ENCODE assay signal across 21 cellular contexts in genomic region chr2:36633470-36634092, GRCh38. TPM values are rescaled to one million over a fixed set of nuclear protein-coding genes. Genes with fewer than 3 reads are reported as not detected.
DNase-seq lines count a peak whose midpoint lies in the region; ATAC-seq and TF ChIP-seq lines count a peak whose summit lies in the region.
"Had no signal": no experiment of that assay in that cellular context is flagged by ENCODE, and none has a peak within 500 bp of the region (broad histone marks: within the 10 kb centered on the region; RNA-seq: fewer than 3 reads in every experiment).

No MANE protein-coding gene starts in this region.

- BruUV-seq in PC-9 (replicated peaks; lab: Mats Ljungman, UMichigan): no TSS peak

- ATAC-seq in HG02970 (IDR thresholded peaks at IDR 0.05; ENCODE audit: low FRiP score, unreplicated experiment) (no peak), gastroesophageal sphincter (no peak)
- no peak for ATAC-seq in stimulated activated memory B cell treated with anti-CD40 and anti-IgM and Interleukin-4, amounts not matched to agents 10 μg/mL and 1 μg/mL and 100 μg/mL, for 72 hours
- ATAC-seq: body of pancreas, esophagus mucosa, left cardiac atrium had no signal

- H3K79me2 ChIP-seq in PC-9 (ENCODE audit: low read depth): no peaks in the 10 kb centered on the region

- CTCF ChIA-PET in PC-9 (lab: Charles Lee): no interaction called here

- H2AFZ ChIP-seq in PC-9: no peak overlapping the region

- peaks cover 9% of the 10 kb centered on the region for H3K9me3 ChIP-seq in PC-9 (ENCODE audit: insufficient read depth, low read depth)
- no peaks in the 10 kb centered on the region for H3K9me3 ChIP-seq in gastroesophageal sphincter

- H3K36me3 ChIP-seq in PC-9 (ENCODE audit: low read depth) (no peaks in the 10 kb centered on the region), gastroesophageal sphincter (no peaks in the 10 kb centered on the region)

- peaks cover 38% of the 10 kb centered on the region for H3K27me3 Mint-ChIP-seq in stimulated activated memory B cell treated with anti-CD40 and anti-IgM and Interleukin-4, amounts not matched to agents 10 μg/mL and 1 μg/mL and 100 μg/mL, for 72 hours

- H3K9me2 ChIP-seq in PC-9 (ENCODE audit: insufficient read depth): no peaks in the 10 kb centered on the region

- H3K27me3 ChIP-seq in PC-9 (ENCODE audit: insufficient read depth, low read depth) (no peaks in the 10 kb centered on the region), gastroesophageal sphincter (no peaks in the 10 kb centered on the region)
- H3K27me3 ChIP-seq: body of pancreas had no signal

- H3K4me1 ChIP-seq in PC-9 (replicated peaks; ENCODE audit: insufficient read depth): peaks cover 7% of the 10 kb centered on the region; the same call in 1 of the 2 replicates
- peaks cover 0 to 8% (median 0%) of the 10 kb centered on the region in 3 donors for H3K4me1 ChIP-seq in gastroesophageal sphincter

- DNase-seq in EH (ENCODE audit: low read depth) (peak; percentile 79), HCEC 1CT (peak; percentile 39), PC-9 (peak in 1 of 2 experiments; percentile 64), fibroblast of mammary gland (ENCODE audit: low read depth) (peak; percentile 61), NCI-H2171 (lab: John Stamatoyannopoulos, UW) (no peak)
- DNase-seq: activated CD4-positive, CD25-positive, alpha-beta regulatory T cell treated with anti-CD3 and anti-CD28 coated beads, Interleukin-2, amount 50 U/mL, for 72 hours; activated naive CD8-positive, alpha-beta T cell treated with anti-CD3 and anti-CD28 coated beads, Interleukin-2, amount 10 ng/mL, durations not matched to agents 7 days and 5 days; body of pancreas; CD4-positive, alpha-beta memory T cell; DMS153; effector CD4-positive, alpha-beta T cell; left cardiac atrium; NCI-H524 treated with DMSO at 0.1 percent for 48 hours; stimulated activated naive CD4-positive, alpha-beta T cell treated with Interleukin-2 at 50 U/mL for 16 hours had no signal

- POLR2A ChIA-PET in PC-9 (lab: Charles Lee; ENCODE audit: unreplicated experiment): interaction anchor here (0.7 kb wide), 1 partner anchor 17 kb away, joined by 3 read pairs; no protein-coding TSS in a partner anchor

- no peaks in the 10 kb centered on the region for H4K20me1 ChIP-seq in PC-9 (ENCODE audit: insufficient read depth)

- 83 to 90% methylated on average over 2 of the region's 2 CpGs for WGBS in gastroesophageal sphincter (ENCODE audit: low coverage in 1 of 2), 2 donors

- H3K4me3 Mint-ChIP-seq in stimulated activated memory B cell treated with anti-CD40 and anti-IgM and Interleukin-4, amounts not matched to agents 10 μg/mL and 1 μg/mL and 100 μg/mL, for 72 hours: no peak overlapping the region
- H3K4me3 Mint-ChIP-seq: activated naive CD8-positive, alpha-beta T cell treated with anti-CD3 and anti-CD28 coated beads, Interleukin-2, amount 10 ng/mL, durations not matched to agents 7 days and 5 days; activated T-helper 1 cell treated with anti-CD3 and anti-CD28 coated beads, Interleukin-12 subunit alpha, Interleukin-12 subunit beta, Interleukin-2, Interleukin-4 antibody, amounts not matched to agents 30 ng/mL and 10 ng/mL and 1 ng/mL, durations not matched to agents 14 hours and 24 hours and 36 hours; CD4-positive, alpha-beta memory T cell; memory B cell had no signal

- H3K4me1 Mint-ChIP-seq in stimulated activated memory B cell treated with anti-CD40 and anti-IgM and Interleukin-4, amounts not matched to agents 10 μg/mL and 1 μg/mL and 100 μg/mL, for 72 hours: no peaks in the 10 kb centered on the region
- H3K4me1 Mint-ChIP-seq: activated naive CD8-positive, alpha-beta T cell treated with anti-CD3 and anti-CD28 coated beads, Interleukin-2, amount 10 ng/mL, durations not matched to agents 7 days and 5 days; CD4-positive, alpha-beta memory T cell; memory B cell had no signal

- H3K4me3 ChIP-seq in PC-9 (no peak overlapping the region), fibroblast of mammary gland (ENCODE audit: control insufficient read depth, low read depth, low read length) (no peak overlapping the region), gastroesophageal sphincter (no peak overlapping the region)
- H3K4me3 ChIP-seq: body of pancreas, smooth muscle cell had no signal

- H3K27ac ChIP-seq in PC-9: peak overlapping the region; percentile 39
- no peak overlapping the region for H3K27ac ChIP-seq in gastroesophageal sphincter
- H3K27ac ChIP-seq: body of pancreas had no signal

- TF ChIP-seq POLR2A in gastroesophageal sphincter (IDR thresholded peaks at IDR 0.05): no peak

- TF ChIP-seq CTCF in PC-9 (conservative IDR thresholded peaks at IDR 0.05) (no peak), fibroblast of mammary gland (conservative IDR thresholded peaks at IDR 0.05; ENCODE audit: control insufficient read depth, insufficient read depth, low read depth, low read length) (no peak), gastroesophageal sphincter (IDR thresholded peaks at IDR 0.05) (no peak)

- H3K27ac Mint-ChIP-seq in stimulated activated memory B cell treated with anti-CD40 and anti-IgM and Interleukin-4, amounts not matched to agents 10 μg/mL and 1 μg/mL and 100 μg/mL, for 72 hours: no peak overlapping the region
- H3K27ac Mint-ChIP-seq: activated naive CD8-positive, alpha-beta T cell treated with anti-CD3 and anti-CD28 coated beads, Interleukin-2, amount 10 ng/mL, durations not matched to agents 7 days and 5 days; activated T-helper 1 cell treated with anti-CD3 and anti-CD28 coated beads, Interleukin-12 subunit alpha, Interleukin-12 subunit beta, Interleukin-2, Interleukin-4 antibody, amounts not matched to agents 30 ng/mL and 10 ng/mL and 1 ng/mL, durations not matched to agents 14 hours and 24 hours and 36 hours; CD4-positive, alpha-beta memory T cell; memory B cell had no signal

- no peaks in the 10 kb centered on the region for H3K36me3 Mint-ChIP-seq in stimulated activated memory B cell treated with anti-CD40 and anti-IgM and Interleukin-4, amounts not matched to agents 10 μg/mL and 1 μg/mL and 100 μg/mL, for 72 hours
- H3K36me3 Mint-ChIP-seq: activated naive CD8-positive, alpha-beta T cell treated with anti-CD3 and anti-CD28 coated beads, Interleukin-2, amount 10 ng/mL, durations not matched to agents 7 days and 5 days; CD4-positive, alpha-beta memory T cell; memory B cell had no signal

- H3K9me3 Mint-ChIP-seq in stimulated activated memory B cell treated with anti-CD40 and anti-IgM and Interleukin-4, amounts not matched to agents 10 μg/mL and 1 μg/mL and 100 μg/mL, for 72 hours: no peaks in the 10 kb centered on the region
- H3K9me3 Mint-ChIP-seq: activated T-helper 1 cell treated with anti-CD3 and anti-CD28 coated beads, Interleukin-12 subunit alpha, Interleukin-12 subunit beta, Interleukin-2, Interleukin-4 antibody, amounts not matched to agents 30 ng/mL and 10 ng/mL and 1 ng/mL, durations not matched to agents 14 hours and 24 hours and 36 hours; memory B cell had no signal

- no peak overlapping the region for H3K4me2 ChIP-seq in PC-9
- H3K4me2 ChIP-seq: smooth muscle cell had no signal

- intact Hi-C loops in PC-9 (cut with micrococcal nuclease; ENCODE audit: unreplicated experiment): no loop called here

- 0 out of 2 replicates have a peak, but pooled peaks cover 5% of the 10 kb centered on the region for H3F3A ChIP-seq in PC-9 (ENCODE audit: insufficient read depth, low read depth)

- no peak for TF ChIP-seq EP300 in gastroesophageal sphincter (IDR thresholded peaks at IDR 0.05)

RNA-seq across cellular contexts. Expression of gene FEZ2, which starts 35.6 kb away (rescaled TPM):
- total RNA-seq in PC-9 (2021) (33.9 and 36.1 TPM in 2 replicates), gastroesophageal sphincter (10 to 100 TPM; 38.6 to 77.0 (median 46.2) TPM)
